In genomic region chr15:69758810-69759410, GRCh38 we compare ENCODE assay signal across 9 cellular contexts.
A peak's percentile ranks its signal among the peaks of the same experiment; 100 is the strongest.
DNase-seq lines count a peak whose midpoint lies in the region; ATAC-seq and TF ChIP-seq lines count a peak whose summit lies in the region.
"Had no signal": no experiment of that assay in that cellular context is flagged by ENCODE, and none has a peak within 500 bp of the region (broad histone marks: within the 10 kb centered on the region; RNA-seq: fewer than 3 reads in every experiment).

No MANE protein-coding gene starts in this region.

- H3K4me3 ChIP-seq in Peyer's patch, result no peak overlapping the region

- H3K27ac ChIP-seq in Peyer's patch, result peak overlapping the region in 1 of 4 donors; percentile 48

- peak; percentile 73 for ATAC-seq in stimulated activated memory B cell treated with anti-CD40 and anti-IgM and Interleukin-4, amounts not matched to agents 10 μg/mL and 1 μg/mL and 100 μg/mL, for 72 hours

- peak overlapping the region; percentile 14 for H3K4me3 Mint-ChIP-seq in stimulated activated memory B cell treated with anti-CD40 and anti-IgM and Interleukin-4, amounts not matched to agents 10 μg/mL and 1 μg/mL and 100 μg/mL, for 72 hours
- H3K4me3 Mint-ChIP-seq: nephron had no signal

- H3K27me3 Mint-ChIP-seq in stimulated activated memory B cell treated with anti-CD40 and anti-IgM and Interleukin-4, amounts not matched to agents 10 μg/mL and 1 μg/mL and 100 μg/mL, for 72 hours, result no peaks in the 10 kb centered on the region

- TF ChIP-seq CTCF in Peyer's patch (IDR thresholded peaks at IDR 0.05), result no peak

- no peaks in the 10 kb centered on the region for H3K27me3 ChIP-seq in Peyer's patch

- TF ChIP-seq POLR2A in Peyer's patch (IDR thresholded peaks at IDR 0.05), result no peak

- DNase-seq in H4 (ENCODE audit: low spot score) (peak; percentile 56), Peyer's patch (peak in 2 of 3 donors; percentile 95 to 99), activated T-helper 1 cell treated with Interleukin-2 at 50 U/mL for 16 hours (ENCODE audit: low read depth) (peak; percentile 77), kidney tubule cell (ENCODE audit: low spot score) (peak; percentile 61), NCI-H524 treated with DMSO at 0.1 percent for 48 hours (lab: John Stamatoyannopoulos, UW) (no peak), HEK293T (ENCODE audit: extremely low spot score) (no peak), LoVo (ENCODE audit: low spot score) (no peak)

- H3K4me1 ChIP-seq in Peyer's patch, result peaks cover 0 to 46% (median 22%) of the 10 kb centered on the region in 4 donors

- H3K27ac Mint-ChIP-seq in stimulated activated memory B cell treated with anti-CD40 and anti-IgM and Interleukin-4, amounts not matched to agents 10 μg/mL and 1 μg/mL and 100 μg/mL, for 72 hours, result peak overlapping the region; percentile 49
- H3K27ac Mint-ChIP-seq: nephron had no signal

- H3K36me3 Mint-ChIP-seq in stimulated activated memory B cell treated with anti-CD40 and anti-IgM and Interleukin-4, amounts not matched to agents 10 μg/mL and 1 μg/mL and 100 μg/mL, for 72 hours, result no peaks in the 10 kb centered on the region

- H3K9me3 ChIP-seq in Peyer's patch, result no peaks in the 10 kb centered on the region

- no peaks in the 10 kb centered on the region for H3K9me3 Mint-ChIP-seq in stimulated activated memory B cell treated with anti-CD40 and anti-IgM and Interleukin-4, amounts not matched to agents 10 μg/mL and 1 μg/mL and 100 μg/mL, for 72 hours

- CTCF ChIA-PET in HEK293T (lab: Yijun Ruan, JAX), result no interaction called here

- H3K36me3 ChIP-seq in Peyer's patch, result no peaks in the 10 kb centered on the region

- H3K4me1 Mint-ChIP-seq in stimulated activated memory B cell treated with anti-CD40 and anti-IgM and Interleukin-4, amounts not matched to agents 10 μg/mL and 1 μg/mL and 100 μg/mL, for 72 hours, result peaks cover 90% of the 10 kb centered on the region

- POLR2A ChIA-PET in HEK293T (lab: Yijun Ruan, JAX), result no interaction called here

TF ChIP-seq in HEK293T, 16 proteins besides CTCF, POLR2A, EP300 and RAD21:
- TF ChIP-seq FOXM1 (IDR thresholded peaks at IDR 0.05; ENCODE audit: borderline replicate concordance) (no peak), ARNT (IDR thresholded peaks at IDR 0.05) (no peak), ELF4 (IDR thresholded peaks at IDR 0.05) (no peak), SUZ12 (IDR thresholded peaks at IDR 0.05) (no peak), FOXA1 (IDR thresholded peaks at IDR 0.05) (no peak), CTBP1 (IDR thresholded peaks at IDR 0.05; ENCODE audit: borderline replicate concordance) (no peak)

Comparison
In these comparisons a context has a peak if more than half of its experiments do, and no peak if none do; other contexts are left out.
1. DNase-seq: peak in H4 (single experiment), Peyer's patch (2 of 3), activated T-helper 1 cell treated with Interleukin-2 at 50 U/mL for 16 hours (single experiment) and kidney tubule cell (single experiment); none in NCI-H524 treated with DMSO at 0.1 percent for 48 hours (single experiment), HEK293T (single experiment) and LoVo (single experiment).